ENCODE assay signal across 20 cellular contexts in the genomic region with DNA sequence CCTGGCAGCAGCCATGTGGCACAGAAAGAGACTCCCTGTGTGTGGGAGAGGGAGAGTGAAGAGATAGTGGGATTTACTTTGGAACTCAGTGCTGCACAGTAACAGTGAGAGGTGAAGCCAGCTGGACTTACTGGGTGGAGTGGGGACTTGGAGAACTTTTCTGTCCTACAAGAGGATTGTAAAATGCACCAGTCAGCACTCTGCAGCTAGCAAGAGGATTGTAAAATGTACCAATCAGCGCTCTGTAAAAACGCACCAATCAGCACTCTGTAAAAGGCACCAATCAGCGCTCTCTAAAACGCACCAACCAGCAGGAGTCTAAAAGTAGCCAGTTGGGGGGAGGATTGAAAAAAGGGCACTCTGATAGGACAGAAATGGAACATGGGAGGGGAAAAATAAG.
DNase-seq lines count a peak whose midpoint lies in the region; ATAC-seq, FAIRE-seq and TF ChIP-seq lines count a peak whose summit lies in the region.
"Had no signal": no experiment of that assay in that cellular context is flagged by ENCODE, and none has a peak within 500 bp of the region (broad histone marks: within the 10 kb centered on the region; RNA-seq: fewer than 3 reads in every experiment).

No MANE protein-coding gene starts in this region.

- H4K5ac ChIP-seq in H9 (ENCODE audit: insufficient read length, low read depth, low read length): no peak overlapping the region

- H3K9ac ChIP-seq in H9 (ENCODE audit: extremely low read depth, insufficient read length, low read length) (no peak overlapping the region), kidney (ENCODE audit: low read length in 2 of 2) (no peak overlapping the region)
- H3K9ac ChIP-seq: BLaER1 had no signal

- H2BK120ac ChIP-seq in H9 (ENCODE audit: low read depth, low read length, poor library complexity, severe bottlenecking): no peak overlapping the region

- H4K20me1 ChIP-seq in H9 (ENCODE audit: control insufficient read depth, insufficient read depth, insufficient read length): no peaks in the 10 kb centered on the region
- H4K20me1 ChIP-seq: BLaER1 had no signal

- H3K27me3 ChIP-seq in H9 (ENCODE audit: insufficient read depth, low read length) (no peaks in the 10 kb centered on the region), bronchial epithelial cell (ENCODE audit: control insufficient read depth, insufficient read depth, low read length) (no peaks in the 10 kb centered on the region), sigmoid colon (no peaks in the 10 kb centered on the region)
- H3K27me3 ChIP-seq: BLaER1 had no signal

- no peak overlapping the region for H2BK12ac ChIP-seq in H9 (ENCODE audit: insufficient read length, low read depth, low read length)

- 83% methylated on average over 4 of the region's 4 CpGs for WGBS in A549 (ENCODE audit: missing lambda C conversion rate)
- no CpG with 5 or more reads among the region's 4 CpGs for WGBS in H9 (ENCODE audit: extremely low coverage, insufficient read length, low lambda C conversion rate)
- WGBS in sigmoid colon, 2 donors: 97 to 98% methylated on average over 4 of the region's 4 CpGs

- H2BK15ac ChIP-seq in H9 (ENCODE audit: low read depth, low read length): no peak overlapping the region

- H3K9me3 ChIP-seq in A549: peaks cover 4% of the 10 kb centered on the region; the same call in 1 of the 3 replicates
- no peaks in the 10 kb centered on the region for H3K9me3 ChIP-seq in H9 (ENCODE audit: control insufficient read depth, low read depth, low read length)
- H3K9me3 ChIP-seq in kidney (ENCODE audit: control insufficient read depth in 1 of 2, low read length in 2 of 2): peaks cover 0 to 4% of the 10 kb centered on the region in 2 donors
- H3K9me3 ChIP-seq in sigmoid colon: peaks cover 0 to 5% (median 0%) of the 10 kb centered on the region in 4 donors
- H3K9me3 ChIP-seq: Caco-2 had no signal

- DNase-seq in A549 (ENCODE audit: low read depth in 1 of 2, low spot score in 1 of 2) (no peak), H9 (no peak), bronchial epithelial cell (ENCODE audit: low read depth) (no peak), kidney (no peak), sigmoid colon (no peak)
- DNase-seq: Caco-2; CD4-positive, CD25-positive, alpha-beta regulatory T cell; CD8-positive, alpha-beta T cell; DMS153; DND-41; GOT3; HCEC 1CT had no signal

- CTCF ChIA-PET in A549 (lab: Yijun Ruan, JAX): no interaction called here

- H3K27ac Mint-ChIP-seq in H9: no peak overlapping the region
- H3K27ac Mint-ChIP-seq: B cell; CD4-positive, CD25-positive, alpha-beta regulatory T cell; CD8-positive, alpha-beta T cell had no signal

- peak overlapping the region; percentile 52 for H3K23ac ChIP-seq in H9 (ENCODE audit: insufficient read length, low read depth, low read length)

- TF ChIP-seq CTCF in A549 (IDR thresholded peaks at IDR 0.05): no peak
- no peak for TF ChIP-seq CTCF in H9 (conservative IDR thresholded peaks at IDR 0.05)
- no peak for TF ChIP-seq CTCF in bronchial epithelial cell (IDR thresholded peaks at IDR 0.05; ENCODE audit: insufficient read depth, low read length, severe bottlenecking)
- no peak for TF ChIP-seq CTCF in kidney (IDR thresholded peaks at IDR 0.05; ENCODE audit: borderline replicate concordance, extremely low read depth, insufficient read depth)
- TF ChIP-seq CTCF in sigmoid colon (IDR thresholded peaks at IDR 0.05): no peak

- TF ChIP-seq RAD21 in A549 (conservative IDR thresholded peaks at IDR 0.05 in 1 of 2, IDR thresholded peaks at IDR 0.05 in 1 of 2): no peak

- H3K4me1 Mint-ChIP-seq in H9: 0 out of 4 replicates have a peak, but pooled peaks cover 0 to 2% of the 10 kb centered on the region in 2 experiments
- H3K4me1 Mint-ChIP-seq: B cell; CD4-positive, CD25-positive, alpha-beta regulatory T cell had no signal

- H4K91ac ChIP-seq in H9 (ENCODE audit: insufficient read length, low read depth, low read length): no peak overlapping the region

- H3K14ac ChIP-seq in H9 (ENCODE audit: insufficient read depth, low read length): no peak overlapping the region

- H3K36me3 ChIP-seq in bronchial epithelial cell (ENCODE audit: control insufficient read depth, insufficient read depth, low read length) (no peaks in the 10 kb centered on the region), kidney (ENCODE audit: control insufficient read depth in 1 of 2, insufficient read depth in 2 of 2, low read length in 2 of 2) (no peaks in the 10 kb centered on the region), sigmoid colon (no peaks in the 10 kb centered on the region)
- H3K36me3 ChIP-seq: BLaER1 had no signal

- no peaks in the 10 kb centered on the region for H3K79me2 ChIP-seq in H9 (ENCODE audit: insufficient read depth, low read length)

- H3K23me2 ChIP-seq in H9 (ENCODE audit: insufficient read length, low read depth, low read length, poor library complexity, severe bottlenecking): no peaks in the 10 kb centered on the region

- H2AK5ac ChIP-seq in H9 (ENCODE audit: insufficient read length, low read length): no peak overlapping the region

- H3K4me2 ChIP-seq in A549 (no peak overlapping the region), H9 (ENCODE audit: insufficient read depth, insufficient read length, low read length) (no peak overlapping the region)
- H3K4me2 ChIP-seq: BLaER1 had no signal

- TF ChIP-seq POLR2A in A549 (IDR thresholded peaks at IDR 0.05; ENCODE audit: low read length): no peak
- TF ChIP-seq POLR2A in sigmoid colon (IDR thresholded peaks at IDR 0.05): no peak

- peaks cover 5 to 10% (median 6%) of the 10 kb centered on the region in 3 experiments; a peak in 6 of 7 replicates for H3K36me3 Mint-ChIP-seq in H9 (ENCODE audit: insufficient read depth in 1 of 3, low read depth in 3 of 3)
- H3K36me3 Mint-ChIP-seq: CD4-positive, CD25-positive, alpha-beta regulatory T cell; CD8-positive, alpha-beta T cell had no signal

- H3K79me1 ChIP-seq in H9 (ENCODE audit: insufficient read depth, low read depth, low read length, poor library complexity, severe bottlenecking): no peaks in the 10 kb centered on the region

- H3K56ac ChIP-seq in H9 (ENCODE audit: insufficient read length, low read depth, low read length): no peak overlapping the region

- H3T11ph ChIP-seq in H9 (ENCODE audit: low read length): no peak overlapping the region

- H3K4me3 Mint-ChIP-seq in H9: no peak overlapping the region
- H3K4me3 Mint-ChIP-seq: B cell; CD4-positive, CD25-positive, alpha-beta regulatory T cell; CD8-positive, alpha-beta T cell had no signal

- H2BK20ac ChIP-seq in H9 (ENCODE audit: low read depth, low read length, poor library complexity, severe bottlenecking): no peak overlapping the region

- intact Hi-C loops in kidney (cut with DNase I) (no loop called here), sigmoid colon (cut with DNase I) (no loop called here)

- H3K27me3 Mint-ChIP-seq in H9 (ENCODE audit: low read depth): no peaks in the 10 kb centered on the region; the same call in 1 of the 2 replicates
- H3K27me3 Mint-ChIP-seq: B cell; CD4-positive, CD25-positive, alpha-beta regulatory T cell had no signal

- FAIRE-seq in A549 (lab: Jason Lieb, UNC): no peak
- FAIRE-seq in bronchial epithelial cell (lab: Jason Lieb, UNC): peak; percentile 72
- no peak for FAIRE-seq in kidney (lab: Jason Lieb, UNC)
- FAIRE-seq: G401.6, GM12892, GM19239, H54 had no signal

- POLR2A ChIA-PET in A549 (lab: Yijun Ruan, JAX): no interaction called here

- H3K4me1 ChIP-seq in A549: no peaks in the 10 kb centered on the region
- H3K4me1 ChIP-seq in H9 (ENCODE audit: insufficient read depth, low read length): no peaks in the 10 kb centered on the region
- no peaks in the 10 kb centered on the region for H3K4me1 ChIP-seq in kidney (ENCODE audit: control insufficient read depth in 1 of 2, insufficient read depth in 1 of 2, low read depth in 1 of 2, low read length in 2 of 2)
- H3K4me1 ChIP-seq in sigmoid colon: no peaks in the 10 kb centered on the region
- H3K4me1 ChIP-seq: BLaER1, Caco-2 had no signal

- H3K4me3 ChIP-seq in A549 (no peak overlapping the region), bronchial epithelial cell (ENCODE audit: low read depth, low read length) (no peak overlapping the region), kidney (ENCODE audit: low read length in 2 of 2) (no peak overlapping the region), sigmoid colon (no peak overlapping the region)
- H3K4me3 ChIP-seq: BLaER1 had no signal

- peaks cover 5 to 14% of the 10 kb centered on the region in 2 experiments; a peak in 4 of 5 replicates for H3K9me3 Mint-ChIP-seq in H9

- H3K27ac ChIP-seq in A549 (no peak overlapping the region), H9 (ENCODE audit: insufficient read length, low read depth, low read length) (no peak overlapping the region), kidney (ENCODE audit: low read depth in 2 of 2, low read length in 2 of 2) (no peak overlapping the region), sigmoid colon (no peak overlapping the region)
- H3K27ac ChIP-seq: BLaER1, C4-2B had no signal

- no peak overlapping the region for H2AFZ ChIP-seq in H9 (ENCODE audit: low read length)

- no peak overlapping the region for H3K4ac ChIP-seq in H9 (ENCODE audit: low read depth, low read length)

- no peak overlapping the region for H4K8ac ChIP-seq in H9 (replicated peaks; ENCODE audit: insufficient read length, low read depth, low read length)

- H3K18ac ChIP-seq in H9 (ENCODE audit: insufficient read length, low read depth, low read length): no peak overlapping the region

- TF ChIP-seq EP300 in A549 (IDR thresholded peaks at IDR 0.05): no peak
- TF ChIP-seq EP300 in sigmoid colon (IDR thresholded peaks at IDR 0.05): no peak

- ATAC-seq in A549 (no peak), GM19463 (IDR thresholded peaks at IDR 0.05; ENCODE audit: unreplicated experiment) (no peak)
- ATAC-seq: CD8-positive, alpha-beta T cell had no signal

- no peak overlapping the region for H2BK5ac ChIP-seq in H9 (ENCODE audit: insufficient read length, low read length)

TF ChIP-seq in A549, 52 proteins besides CTCF, POLR2A, EP300 and RAD21:
- TF ChIP-seq CHD2 (IDR thresholded peaks at IDR 0.05; ENCODE audit: low read length, partially characterized antibody): no peak
- TF ChIP-seq MAFK (IDR thresholded peaks at IDR 0.05; ENCODE audit: partially characterized antibody): peak; percentile 54
TF ChIP-seq in A549: peak in this region for 1.
